17 cellular contexts compared by ENCODE assay signal in genomic region chr3:33482126-33482525, GRCh38. TPM values are rescaled to one million over a fixed set of nuclear protein-coding genes. Genes with fewer than 3 reads are reported as not detected.
DNase-seq lines count a peak whose midpoint lies in the region; ATAC-seq and TF ChIP-seq lines count a peak whose summit lies in the region.
"Had no signal": no experiment of that assay in that cellular context is flagged by ENCODE, and none has a peak within 500 bp of the region (broad histone marks: within the 10 kb centered on the region; RNA-seq: fewer than 3 reads in every experiment).

No MANE protein-coding gene starts in this region.

- no peaks in the 10 kb centered on the region for H3K36me3 ChIP-seq in tibial artery
- H3K36me3 ChIP-seq: heart left ventricle, transverse colon had no signal

- peak; percentile 77 for ATAC-seq in left colon
- ATAC-seq: A549; activated naive CD4-positive, alpha-beta T cell treated with anti-CD3 and anti-CD28 coated beads, Interleukin-2, amount 50 U/mL, for 72 hours; heart left ventricle; psoas muscle; T-helper 17 cell had no signal

- intact Hi-C loops in left colon (cut with DNase I, micrococcal nuclease): no loop called here
- intact Hi-C loops in tibial artery (cut with DNase I; ENCODE audit: low total_unique reads): no loop called here

- H3K4me1 ChIP-seq in tibial artery: peaks cover 0 to 29% (median 9%) of the 10 kb centered on the region in 4 donors
- H3K4me1 ChIP-seq: A549, Caco-2, psoas muscle had no signal

- H3K27me3 ChIP-seq in tibial artery: no peaks in the 10 kb centered on the region
- H3K27me3 ChIP-seq: heart left ventricle, transverse colon had no signal

- TF ChIP-seq CTCF in VCaP (conservative IDR thresholded peaks at IDR 0.05) (no peak), tibial artery (IDR thresholded peaks at IDR 0.05) (no peak)

- no peak overlapping the region for H3K4me3 ChIP-seq in tibial artery
- H3K4me3 ChIP-seq: A549, heart left ventricle, psoas muscle, transverse colon had no signal

- H3K9me3 ChIP-seq in tibial artery: no peaks in the 10 kb centered on the region
- H3K9me3 ChIP-seq: heart left ventricle, psoas muscle, transverse colon had no signal

- DNase-seq in NCI-H2029 treated with DMSO at 0.1 percent for 48 hours (lab: John Stamatoyannopoulos, UW): peak; percentile 10
- DNase-seq in NCI-H2029 (lab: John Stamatoyannopoulos, UW): no peak
- DNase-seq in left colon: no peak
- no peak for DNase-seq in tibial artery
- no peak for DNase-seq in NCI-H146 treated with DMSO at 0.1 percent for 48 hours (lab: John Stamatoyannopoulos, UW; ENCODE audit: unreplicated experiment)
- no peak for DNase-seq in AG20443 (ENCODE audit: low spot score)
- no peak for DNase-seq in activated CD8-positive, alpha-beta memory T cell treated with anti-CD3 and anti-CD28 coated beads, Interleukin-2, amount 50 U/mL, for 4 hours
- DNase-seq: Caco-2, caudate nucleus, heart left ventricle, NCI-H524 treated with DMSO at 0.1 percent for 48 hours, psoas muscle, T-helper 17 cell, transverse colon had no signal

- H3K27ac ChIP-seq in VCaP: peak overlapping the region; percentile 92
- peak overlapping the region; percentile 41 to 58 for H3K27ac ChIP-seq in tibial artery
- H3K27ac ChIP-seq: A549, heart left ventricle, psoas muscle, transverse colon had no signal

RNA-seq across cellular contexts. Expression of gene UBP1, which starts 41.9 kb away (rescaled TPM):
- 10 to 100 TPM; 56.5 to 66.8 TPM for total RNA-seq in left colon
